ENCODE assay signal across 23 cellular contexts in the genomic region with DNA sequence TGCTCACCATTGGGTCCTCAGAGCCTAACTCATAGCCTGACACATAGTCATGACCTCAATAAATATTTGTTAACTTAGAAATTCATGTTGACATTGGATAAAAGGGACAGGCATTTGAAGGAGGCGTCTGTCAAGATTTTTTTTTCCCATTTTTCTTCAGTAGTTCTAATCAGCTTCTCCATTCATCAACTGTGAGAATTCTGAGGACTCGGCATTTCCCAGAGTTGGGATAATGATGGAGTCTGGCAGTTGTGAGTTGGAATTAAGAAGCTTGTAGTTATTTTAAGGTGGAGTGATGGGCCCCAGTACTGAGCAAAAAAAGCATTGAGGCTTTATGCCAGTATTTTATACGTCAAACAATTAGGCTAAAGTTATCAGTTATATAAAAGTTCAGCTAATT. TPM values are rescaled to one million over a fixed set of nuclear protein-coding genes. Genes with fewer than 3 reads are reported as not detected.
DNase-seq lines count a peak whose midpoint lies in the region; ATAC-seq, FAIRE-seq and TF ChIP-seq lines count a peak whose summit lies in the region.
"Had no signal": no experiment of that assay in that cellular context is flagged by ENCODE, and none has a peak within 500 bp of the region (broad histone marks: within the 10 kb centered on the region; RNA-seq: fewer than 3 reads in every experiment).

No MANE protein-coding gene starts in this region.

- H3K9me2 ChIP-seq in GM23338 (ENCODE audit: insufficient read depth): no peaks in the 10 kb centered on the region
- H3K9me2 ChIP-seq in hepatocyte (replicated peaks; ENCODE audit: insufficient read depth): no peaks in the 10 kb centered on the region

- H3K27ac Mint-ChIP-seq in GM23338 (no peak overlapping the region), neural progenitor cell (no peak overlapping the region)
- H3K27ac Mint-ChIP-seq: activated CD4-positive, alpha-beta T cell treated with anti-CD3 and anti-CD28 coated beads, Interleukin-2, amount 10 ng/mL, durations not matched to agents 7 days and 5 days; activated naive CD8-positive, alpha-beta T cell; activated T-helper 17 cell treated with anti-CD3 and anti-CD28 coated beads, Interleukin-2, amount 50 U/mL, for 72 hours; effector memory CD8-positive, alpha-beta T cell; memory B cell; naive thymus-derived CD8-positive, alpha-beta T cell; stimulated activated memory B cell treated with anti-CD40 and anti-IgM and Interleukin-4, amounts not matched to agents 10 μg/mL and 1 μg/mL and 100 μg/mL, for 72 hours had no signal

- H3K4me2 ChIP-seq in GM23338 (peak overlapping the region; percentile 79), hepatocyte (peak overlapping the region; percentile 81), neural progenitor cell (no peak overlapping the region)

- no peak overlapping the region for H3K9ac ChIP-seq in neural progenitor cell
- H3K9ac ChIP-seq: parathyroid adenoma had no signal

- H3K4me1 Mint-ChIP-seq in GM23338: peaks cover 77% of the 10 kb centered on the region
- peaks cover 34% of the 10 kb centered on the region for H3K4me1 Mint-ChIP-seq in neural progenitor cell

- H3K27me3 Mint-ChIP-seq in GM23338 (ENCODE audit: insufficient read depth, low read depth, poor library complexity) (peaks cover 10% of the 10 kb centered on the region), neural progenitor cell (ENCODE audit: insufficient read depth, low read depth) (no peaks in the 10 kb centered on the region)

- FAIRE-seq in HTR-8/SVneo (lab: Jason Lieb, UNC): no peak
- FAIRE-seq: colon, G401.6 had no signal

- H3K36me3 ChIP-seq in GM23338 (ENCODE audit: insufficient read depth) (no peaks in the 10 kb centered on the region), SJSA1 (peaks cover 23% of the 10 kb centered on the region), hepatocyte (replicated peaks; ENCODE audit: insufficient read depth, low read depth) (no peaks in the 10 kb centered on the region), neural progenitor cell (no peaks in the 10 kb centered on the region)
- H3K36me3 ChIP-seq: esophagus squamous epithelium, suprapubic skin had no signal

- H3K4me3 Mint-ChIP-seq in GM23338 (peak overlapping the region; percentile 60; the same call in 2 of the 3 replicates), neural progenitor cell (no peak overlapping the region)
- H3K4me3 Mint-ChIP-seq: activated CD4-positive, alpha-beta T cell treated with anti-CD3 and anti-CD28 coated beads, Interleukin-2, amount 10 ng/mL, durations not matched to agents 7 days and 5 days; activated naive CD8-positive, alpha-beta T cell; activated T-helper 17 cell treated with anti-CD3 and anti-CD28 coated beads, Interleukin-2, amount 50 U/mL, for 72 hours; effector memory CD8-positive, alpha-beta T cell; memory B cell; naive thymus-derived CD8-positive, alpha-beta T cell; stimulated activated memory B cell treated with anti-CD40 and anti-IgM and Interleukin-4, amounts not matched to agents 10 μg/mL and 1 μg/mL and 100 μg/mL, for 72 hours had no signal

- H4K20me1 ChIP-seq in GM23338 (replicated peaks; ENCODE audit: insufficient read depth) (no peaks in the 10 kb centered on the region), hepatocyte (ENCODE audit: insufficient read depth, poor library complexity, severe bottlenecking) (peaks cover 71% of the 10 kb centered on the region), neural progenitor cell (ENCODE audit: low read depth) (no peaks in the 10 kb centered on the region)

- H3K9me3 ChIP-seq in SJSA1 (replicated peaks) (no peaks in the 10 kb centered on the region), hepatocyte (ENCODE audit: low read depth) (no peaks in the 10 kb centered on the region), neural progenitor cell (ENCODE audit: low read depth) (no peaks in the 10 kb centered on the region)
- H3K9me3 ChIP-seq: esophagus squamous epithelium, suprapubic skin had no signal

- DNase-seq in GM23338 (ENCODE audit: low spot score): no peak
- peak in 1 of 2 experiments; percentile 9 for DNase-seq in SJSA1 (ENCODE audit: low read depth in 1 of 2, low spot score in 2 of 2)
- no peak for DNase-seq in hepatocyte (ENCODE audit: low spot score)
- DNase-seq in skeletal muscle cell (ENCODE audit: low read depth): no peak
- DNase-seq in NCI-H1417 (lab: John Stamatoyannopoulos, UW): no peak
- no peak for DNase-seq in neural progenitor cell (ENCODE audit: low spot score)
- no peak for DNase-seq in stimulated activated CD4-positive, alpha-beta T cell treated with anti-CD3 and anti-CD28 coated beads, Interleukin-12 subunit alpha, Interleukin-12 subunit beta, amount 100 ng/mL, for 4 hours
- DNase-seq in HTR-8/SVneo (ENCODE audit: insufficient read length, low spot score): no peak
- DNase-seq: activated CD4-positive, alpha-beta T cell treated with anti-CD3 and anti-CD28 coated beads, Interleukin-2, amount 10 ng/mL, durations not matched to agents 7 days and 5 days; effector memory CD8-positive, alpha-beta T cell; esophagus squamous epithelium; naive thymus-derived CD8-positive, alpha-beta T cell; NCI-H2029; NCI-H226 had no signal

- H3K36me3 Mint-ChIP-seq in GM23338 (ENCODE audit: low read depth): peaks cover 9% of the 10 kb centered on the region; the same call in 2 of the 3 replicates
- H3K36me3 Mint-ChIP-seq in neural progenitor cell: peaks cover 5% of the 10 kb centered on the region
- H3K36me3 Mint-ChIP-seq: stimulated activated memory B cell treated with anti-CD40 and anti-IgM and Interleukin-4, amounts not matched to agents 10 μg/mL and 1 μg/mL and 100 μg/mL, for 72 hours had no signal

- H3K4me1 ChIP-seq in GM23338 (ENCODE audit: insufficient read depth): peaks cover 61% of the 10 kb centered on the region
- peaks cover 52% of the 10 kb centered on the region for H3K4me1 ChIP-seq in SJSA1 (replicated peaks)
- H3K4me1 ChIP-seq in hepatocyte (ENCODE audit: insufficient read depth): peaks cover 22% of the 10 kb centered on the region
- H3K4me1 ChIP-seq in neural progenitor cell: peaks cover 22% of the 10 kb centered on the region

- H3K4me3 ChIP-seq in GM23338: peak overlapping the region; percentile 25; the same call in 1 of the 2 replicates
- H3K4me3 ChIP-seq in SJSA1: 0 out of 2 replicates have a peak overlapping the region, but pooled peaks have one; percentile 0
- H3K4me3 ChIP-seq in hepatocyte: no peak overlapping the region
- peak overlapping the region; percentile 6 for H3K4me3 ChIP-seq in skeletal muscle cell (ENCODE audit: low read depth, low read length)
- no peak overlapping the region for H3K4me3 ChIP-seq in neural progenitor cell
- H3K4me3 ChIP-seq: esophagus squamous epithelium, skin epidermis, suprapubic skin had no signal

- H3K27me3 ChIP-seq in GM23338 (ENCODE audit: insufficient read depth): no peaks in the 10 kb centered on the region
- H3K27me3 ChIP-seq in SJSA1 (replicated peaks): no peaks in the 10 kb centered on the region
- H3K27me3 ChIP-seq in hepatocyte: no peaks in the 10 kb centered on the region
- peaks cover 11% of the 10 kb centered on the region for H3K27me3 ChIP-seq in neural progenitor cell
- H3K27me3 ChIP-seq: esophagus squamous epithelium, suprapubic skin had no signal

- H3F3A ChIP-seq in GM23338 (replicated peaks; ENCODE audit: low read depth): no peaks in the 10 kb centered on the region
- peaks cover 10% of the 10 kb centered on the region for H3F3A ChIP-seq in neural progenitor cell (ENCODE audit: low read depth)

- H3K79me2 ChIP-seq in GM23338 (replicated peaks; ENCODE audit: insufficient read depth) (peaks cover 92% of the 10 kb centered on the region), hepatocyte (peaks cover 91% of the 10 kb centered on the region), neural progenitor cell (ENCODE audit: low read depth) (peaks cover 79% of the 10 kb centered on the region)

- H2AFZ ChIP-seq in GM23338: no peak overlapping the region
- no peak overlapping the region for H2AFZ ChIP-seq in hepatocyte
- no peak overlapping the region for H2AFZ ChIP-seq in neural progenitor cell (replicated peaks)
- H2AFZ ChIP-seq: parathyroid adenoma had no signal

- TF ChIP-seq CTCF in GM23338 (conservative IDR thresholded peaks at IDR 0.05; ENCODE audit: low read depth in 2 of 2): no peak
- TF ChIP-seq CTCF in hepatocyte (IDR thresholded peaks at IDR 0.05; ENCODE audit: poor library complexity): no peak
- no peak for TF ChIP-seq CTCF in neural progenitor cell (IDR thresholded peaks at IDR 0.05)

- WGBS in hepatocyte (ENCODE audit: low lambda C conversion rate, missing lambda C conversion rate): 69% methylated on average over 3 of the region's 3 CpGs

- no peaks in the 10 kb centered on the region for H3K9me3 Mint-ChIP-seq in GM23338
- H3K9me3 Mint-ChIP-seq in neural progenitor cell: no peaks in the 10 kb centered on the region
- H3K9me3 Mint-ChIP-seq: activated CD4-positive, alpha-beta T cell treated with anti-CD3 and anti-CD28 coated beads, Interleukin-2, amount 10 ng/mL, durations not matched to agents 7 days and 5 days; activated T-helper 17 cell treated with anti-CD3 and anti-CD28 coated beads, Interleukin-2, amount 50 U/mL, for 72 hours; effector memory CD8-positive, alpha-beta T cell; memory B cell; naive thymus-derived CD8-positive, alpha-beta T cell; stimulated activated memory B cell treated with anti-CD40 and anti-IgM and Interleukin-4, amounts not matched to agents 10 μg/mL and 1 μg/mL and 100 μg/mL, for 72 hours had no signal

- no peak for ATAC-seq in GM23338
- ATAC-seq: activated T-helper 17 cell treated with anti-CD3 and anti-CD28 coated beads, Interleukin-2, amount 50 U/mL, for 72 hours; effector memory CD8-positive, alpha-beta T cell; naive thymus-derived CD8-positive, alpha-beta T cell; stimulated activated memory B cell treated with anti-CD40 and anti-IgM and Interleukin-4, amounts not matched to agents 10 μg/mL and 1 μg/mL and 100 μg/mL, for 72 hours had no signal

- H3K27ac ChIP-seq in GM23338 (ENCODE audit: low read depth) (0 out of 2 replicates have a peak overlapping the region, but pooled peaks have one; percentile 35), SJSA1 (peak overlapping the region; percentile 40), hepatocyte (peak overlapping the region; percentile 8), neural progenitor cell (no peak overlapping the region)
- H3K27ac ChIP-seq: skin epidermis, suprapubic skin had no signal

TF ChIP-seq in GM23338, 12 proteins besides CTCF, POLR2A, EP300 and RAD21 (continues in another document):
- TF ChIP-seq EZH2 (IDR thresholded peaks at IDR 0.05; ENCODE audit: low read depth, unreplicated experiment): no peak

RNA-seq across cellular contexts. Expression of gene SPATS2L, which starts 4.6 kb away (rescaled TPM):
- 118 and 146 TPM in 2 replicates for total RNA-seq in GM23338 (2014; rRNA removed; shearing (Covaris generic))
- polyA plus RNA-seq in GM23338 (2016; fragmentation: Nextera tagmentation; extraction: Ambion mirVana) (154 and 263 TPM in 2 replicates), hepatocyte (202 and 239 TPM in 2 replicates)
- 81.9 and 149 TPM in 2 replicates for total RNA-seq in SJSA1 (2014; rRNA removed; shearing (Covaris generic))
- total RNA-seq in hepatocyte (159 and 173 TPM in 2 replicates), neural progenitor cell (ENCODE audit: low replicate concordance) (18.5 and 29.1 TPM in 2 replicates)

Comparison
In these comparisons a context has a peak if more than half of its experiments do, and no peak if none do; other contexts are left out.
1. H3K4me3 ChIP-seq: peak in GM23338 (single experiment), SJSA1 (single experiment) and skeletal muscle cell (single experiment); none in hepatocyte (single experiment) and neural progenitor cell (single experiment).